In genomic region chr13:99237981-99238662, GRCh38 we compare ENCODE assay signal across 9 cellular contexts. TPM values are rescaled to one million over a fixed set of nuclear protein-coding genes. Genes with fewer than 3 reads are reported as not detected.
DNase-seq lines count a peak whose midpoint lies in the region; ATAC-seq and TF ChIP-seq lines count a peak whose summit lies in the region.
"Had no signal": no experiment of that assay in that cellular context is flagged by ENCODE, and none has a peak within 500 bp of the region (broad histone marks: within the 10 kb centered on the region; RNA-seq: fewer than 3 reads in every experiment).

No MANE protein-coding gene starts in this region.

- no peak overlapping the region for H3K4me3 Mint-ChIP-seq in nephron progenitor cell
- H3K4me3 Mint-ChIP-seq: mesothelial cell of epicardium had no signal

- H3K36me3 Mint-ChIP-seq in nephron progenitor cell (ENCODE audit: low read depth), result peaks cover 44% of the 10 kb centered on the region

- peak; percentile 81 for ATAC-seq in GM18867 (IDR thresholded peaks at IDR 0.05; ENCODE audit: unreplicated experiment)
- ATAC-seq in HG02588 (IDR thresholded peaks at IDR 0.05; ENCODE audit: unreplicated experiment), result peak; percentile 69

- H3K9me3 Mint-ChIP-seq in nephron progenitor cell, result peaks cover 11% of the 10 kb centered on the region

- peak; percentile 26 to 31 for DNase-seq in activated CD4-positive, alpha-beta T cell treated with anti-CD3 and anti-CD28 coated beads, Interleukin-2, amount 50 U/mL, for 4 hours
- DNase-seq in nephron progenitor cell (no peak), SW 1271 (lab: John Stamatoyannopoulos, UW) (no peak), HT-29 (ENCODE audit: low spot score) (no peak)
- DNase-seq in effector CD8-positive, alpha-beta T cell (lab: John Stamatoyannopoulos, UW), result no peak
- DNase-seq: NCI-H1092 had no signal

- no peak for TF ChIP-seq CTCF in nephron progenitor cell (IDR thresholded peaks at IDR 0.05)

- peak overlapping the region; percentile 90 for H3K27ac Mint-ChIP-seq in nephron progenitor cell
- H3K27ac Mint-ChIP-seq: mesothelial cell of epicardium had no signal

- no peaks in the 10 kb centered on the region for H3K27me3 Mint-ChIP-seq in nephron progenitor cell (ENCODE audit: low read depth, poor library complexity)

- peaks cover 7% of the 10 kb centered on the region for H3K4me1 Mint-ChIP-seq in nephron progenitor cell
- H3K4me1 Mint-ChIP-seq: mesothelial cell of epicardium had no signal

RNA-seq across cellular contexts. Expression of gene GPR18, which starts 20.1 kb away (rescaled TPM):
- total RNA-seq in HT-29 (2014; rRNA removed; shearing (Covaris generic)), result not detected in 2 replicates
- total RNA-seq: mesothelial cell of epicardium had no signal

RNA-seq across cellular contexts. Expression of gene UBAC2, which starts 37.5 kb away (rescaled TPM):
- 73.4 and 75.7 TPM in 2 replicates for total RNA-seq in HT-29 (2014; rRNA removed; shearing (Covaris generic))

Comparison
In these comparisons a context has a peak if more than half of its experiments do, and no peak if none do; other contexts are left out.
1. DNase-seq: peak in activated CD4-positive, alpha-beta T cell treated with anti-CD3 and anti-CD28 coated beads, Interleukin-2, amount 50 U/mL, for 4 hours (2 of 2); none in nephron progenitor cell (single experiment), SW 1271 (0 of 2), HT-29 (single experiment) and effector CD8-positive, alpha-beta T cell (single experiment).